In genomic region chr10:89414879-89415821, GRCh38 we compare ENCODE assay signal across 8 cellular contexts.
A peak's percentile ranks its signal among the peaks of the same experiment; 100 is the strongest.
DNase-seq lines count a peak whose midpoint lies in the region; ATAC-seq and TF ChIP-seq lines count a peak whose summit lies in the region.

No MANE protein-coding gene starts in this region.

- H3K4me3 ChIP-seq in DOHH2 (ENCODE audit: low read length), result peak overlapping the region; percentile 85

- DNase-seq in HS-5 (ENCODE audit: low read depth) (peak; percentile 43), islet precursor cell (peak; percentile 67), KG1 (lab: John Stamatoyannopoulos, UW) (no peak)
- DNase-seq in central memory CD4-positive, alpha-beta T cell, result peak; percentile 56
- DNase-seq in stimulated activated CD4-positive, alpha-beta T cell treated with anti-CD3 and anti-CD28 coated beads, Interleukin-12 subunit alpha, Interleukin-12 subunit beta, amount 100 ng/mL, for 24 hours (ENCODE audit: low read depth in 2 of 2), result peak; percentile 7 to 8

- peaks cover 30% of the 10 kb centered on the region for H3K27me3 ChIP-seq in DOHH2 (ENCODE audit: control insufficient read depth, low read length)

- TF ChIP-seq CTCF in DOHH2 (IDR thresholded peaks at IDR 0.05; ENCODE audit: low read depth, low read length, poor library complexity, severe bottlenecking) (no peak), VCaP (conservative IDR thresholded peaks at IDR 0.05) (no peak)

- no peaks in the 10 kb centered on the region for H3K36me3 ChIP-seq in DOHH2 (ENCODE audit: control insufficient read depth, low read length)

- H3K4me1 ChIP-seq in DOHH2 (ENCODE audit: control insufficient read depth, low read length), result peaks cover 12% of the 10 kb centered on the region

- H3K9me2 ChIP-seq in DOHH2 (replicated peaks; ENCODE audit: control insufficient read depth, low read length), result no peaks in the 10 kb centered on the region

- no peaks in the 10 kb centered on the region for H3K79me2 ChIP-seq in DOHH2 (ENCODE audit: control insufficient read depth, low read length)

- peaks cover 2% of the 10 kb centered on the region; the same call in 1 of the 2 replicates for H3K9me3 ChIP-seq in DOHH2 (ENCODE audit: control insufficient read depth, insufficient read depth, low read length)

- peak; percentile 30 for ATAC-seq in GM21390 (IDR thresholded peaks at IDR 0.05; ENCODE audit: unreplicated experiment)

- H3K27ac ChIP-seq in DOHH2 (ENCODE audit: low read depth, low read length) (no peak overlapping the region), VCaP (peak overlapping the region; percentile 92)

- no peaks in the 10 kb centered on the region for H4K20me1 ChIP-seq in DOHH2 (ENCODE audit: control insufficient read depth, insufficient read depth, low read depth, low read length)

- H3F3A ChIP-seq in DOHH2 (ENCODE audit: control insufficient read depth, insufficient read depth), result no peaks in the 10 kb centered on the region

- peak overlapping the region; percentile 88 for H3K4me2 ChIP-seq in DOHH2 (ENCODE audit: low read length)
